ENCODE assay signal across 8 cellular contexts in genomic region chr19:45250832-45251451, GRCh38. TPM values are rescaled to one million over a fixed set of nuclear protein-coding genes. Genes with fewer than 3 reads are reported as not detected.
DNase-seq lines count a peak whose midpoint lies in the region; ATAC-seq and TF ChIP-seq lines count a peak whose summit lies in the region.

Gene MARK4, plus strand, starts transcription at chr19:45251271. Its CDS starts 318 bp downstream, at chr19:45251589.

- H3K9me2 ChIP-seq in neural cell (ENCODE audit: insufficient read depth, low read length) = no peaks in the 10 kb centered on the region

- H3K27ac ChIP-seq in RWPE2 (ENCODE audit: poor library complexity, severe bottlenecking) = peak within 1 kb of the TSS; percentile 53
- peak within 1 kb of the TSS; percentile 79 for H3K27ac ChIP-seq in neural cell (ENCODE audit: low read length)
- H3K27ac ChIP-seq in stomach smooth muscle (ENCODE audit: low read length) = peak within 1 kb of the TSS; percentile 46

- H3K4me2 ChIP-seq in neural cell (ENCODE audit: low read length) = peak within 1 kb of the TSS; percentile 78

- peak within 1 kb of the TSS; percentile 89 for H2AFZ ChIP-seq in neural cell (ENCODE audit: low read depth, low read length)

- DNase-seq in D341Med (ENCODE audit: low spot score) = peak; percentile 96
- peak; percentile 20 for DNase-seq in HT1080 (ENCODE audit: low read depth)
- DNase-seq in RWPE2 (ENCODE audit: low spot score) = no peak
- DNase-seq in activated effector memory CD4-positive, alpha-beta T cell treated with Interleukin-2 at 50 U/mL for 16 hours = peak; percentile 47
- peak; percentile 39 to 75 for DNase-seq in foreskin fibroblast

- H3K4me3 ChIP-seq in RWPE2 (ENCODE audit: severe bottlenecking) (peak within 1 kb of the TSS; percentile 66), foreskin fibroblast (ENCODE audit: low read depth in 1 of 2, low read length in 2 of 2) (peak within 1 kb of the TSS; percentile 75 to 91), neural cell (ENCODE audit: low read length) (peak within 1 kb of the TSS; percentile 87), stomach smooth muscle (ENCODE audit: low read length in 2 of 2) (peak within 1 kb of the TSS; percentile 83)

- H3F3A ChIP-seq in neural cell (ENCODE audit: insufficient read depth, low read length, poor library complexity, severe bottlenecking) = no peaks in the 10 kb centered on the region

- peaks cover 10% of the 10 kb centered on the region for H3K79me2 ChIP-seq in neural cell (replicated peaks; ENCODE audit: insufficient read depth, low read length)

- H3K9me3 ChIP-seq in RWPE2 (ENCODE audit: severe bottlenecking) = no peaks in the 10 kb centered on the region
- H3K9me3 ChIP-seq in neural cell (ENCODE audit: low read length) = no peaks in the 10 kb centered on the region
- H3K9me3 ChIP-seq in stomach smooth muscle (ENCODE audit: control insufficient read depth in 2 of 2, low read length in 2 of 2) = no peaks in the 10 kb centered on the region

- ATAC-seq in RWPE2 (ENCODE audit: low read depth) = peak; percentile 54
- ATAC-seq in HG03571 (IDR thresholded peaks at IDR 0.05; ENCODE audit: unreplicated experiment) = no peak

- TF ChIP-seq RAD21 in neural cell (conservative IDR thresholded peaks at IDR 0.05) = no peak

- H3K4me1 ChIP-seq in RWPE2 (ENCODE audit: insufficient read depth, poor library complexity, severe bottlenecking) (no peaks in the 10 kb centered on the region), stomach smooth muscle (ENCODE audit: control insufficient read depth, insufficient read depth, low read length) (peaks cover 36% of the 10 kb centered on the region)

- H3K27me3 ChIP-seq in RWPE2 (ENCODE audit: insufficient read depth, poor library complexity, severe bottlenecking) (no peaks in the 10 kb centered on the region), neural cell (ENCODE audit: insufficient read depth, low read depth, low read length) (no peaks in the 10 kb centered on the region), stomach smooth muscle (ENCODE audit: control insufficient read depth in 1 of 2, insufficient read depth in 2 of 2, low read length in 2 of 2) (no peaks in the 10 kb centered on the region)

- peak within 1 kb of the TSS; percentile 91 for H3K9ac ChIP-seq in neural cell (ENCODE audit: low read length)
- H3K9ac ChIP-seq in stomach smooth muscle (ENCODE audit: low read length in 2 of 2) = peak within 1 kb of the TSS; percentile 82 to 88

- TF ChIP-seq CTCF in RWPE2 (IDR thresholded peaks at IDR 0.05; ENCODE audit: poor library complexity, severe bottlenecking) (no peak), foreskin fibroblast (IDR thresholded peaks at IDR 0.05; ENCODE audit: low read depth, low read length) (no peak), neural cell (IDR thresholded peaks at IDR 0.05; ENCODE audit: poor library complexity, severe bottlenecking) (no peak)

- 0 out of 2 replicates have a peak, but pooled peaks cover 7% of the 10 kb centered on the region for H3K36me3 ChIP-seq in RWPE2 (ENCODE audit: low read depth)
- H3K36me3 ChIP-seq in neural cell (ENCODE audit: insufficient read depth, low read length) = no peaks in the 10 kb centered on the region
- H3K36me3 ChIP-seq in stomach smooth muscle (ENCODE audit: control insufficient read depth in 2 of 2, insufficient read depth in 2 of 2, low read length in 2 of 2) = no peaks in the 10 kb centered on the region

- no peaks in the 10 kb centered on the region for H4K20me1 ChIP-seq in neural cell (ENCODE audit: insufficient read depth)

- no peak for TF ChIP-seq EP300 in neural cell (conservative IDR thresholded peaks at IDR 0.05; ENCODE audit: poor library complexity, severe bottlenecking)

TF ChIP-seq in neural cell, 6 proteins besides CTCF, POLR2A, EP300 and RAD21:
- no peak for TF ChIP-seq MXI1 (conservative IDR thresholded peaks at IDR 0.05; ENCODE audit: poor library complexity, severe bottlenecking)
- peak; percentile 33 for TF ChIP-seq TAF1 (IDR thresholded peaks at IDR 0.05; ENCODE audit: low read depth)
- TF ChIP-seq POLR2AphosphoS5 (IDR thresholded peaks at IDR 0.05) = peak; percentile 64
- TF ChIP-seq SMC3 (conservative IDR thresholded peaks at IDR 0.05; ENCODE audit: poor library complexity) = no peak
- TF ChIP-seq, protein P1, sequence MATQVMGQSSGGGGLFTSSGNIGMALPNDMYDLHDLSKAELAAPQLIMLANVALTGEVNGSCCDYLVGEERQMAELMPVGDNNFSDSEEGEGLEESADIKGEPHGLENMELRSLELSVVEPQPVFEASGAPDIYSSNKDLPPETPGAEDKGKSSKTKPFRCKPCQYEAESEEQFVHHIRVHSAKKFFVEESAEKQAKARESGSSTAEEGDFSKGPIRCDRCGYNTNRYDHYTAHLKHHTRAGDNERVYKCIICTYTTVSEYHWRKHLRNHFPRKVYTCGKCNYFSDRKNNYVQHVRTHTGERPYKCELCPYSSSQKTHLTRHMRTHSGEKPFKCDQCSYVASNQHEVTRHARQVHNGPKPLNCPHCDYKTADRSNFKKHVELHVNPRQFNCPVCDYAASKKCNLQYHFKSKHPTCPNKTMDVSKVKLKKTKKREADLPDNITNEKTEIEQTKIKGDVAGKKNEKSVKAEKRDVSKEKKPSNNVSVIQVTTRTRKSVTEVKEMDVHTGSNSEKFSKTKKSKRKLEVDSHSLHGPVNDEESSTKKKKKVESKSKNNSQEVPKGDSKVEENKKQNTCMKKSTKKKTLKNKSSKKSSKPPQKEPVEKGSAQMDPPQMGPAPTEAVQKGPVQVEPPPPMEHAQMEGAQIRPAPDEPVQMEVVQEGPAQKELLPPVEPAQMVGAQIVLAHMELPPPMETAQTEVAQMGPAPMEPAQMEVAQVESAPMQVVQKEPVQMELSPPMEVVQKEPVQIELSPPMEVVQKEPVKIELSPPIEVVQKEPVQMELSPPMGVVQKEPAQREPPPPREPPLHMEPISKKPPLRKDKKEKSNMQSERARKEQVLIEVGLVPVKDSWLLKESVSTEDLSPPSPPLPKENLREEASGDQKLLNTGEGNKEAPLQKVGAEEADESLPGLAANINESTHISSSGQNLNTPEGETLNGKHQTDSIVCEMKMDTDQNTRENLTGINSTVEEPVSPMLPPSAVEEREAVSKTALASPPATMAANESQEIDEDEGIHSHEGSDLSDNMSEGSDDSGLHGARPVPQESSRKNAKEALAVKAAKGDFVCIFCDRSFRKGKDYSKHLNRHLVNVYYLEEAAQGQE (IDR thresholded peaks at IDR 0.05; ENCODE audit: borderline replicate concordance) = peak; percentile 24
- no peak for TF ChIP-seq EZH2 (IDR thresholded peaks at IDR 0.05; ENCODE audit: borderline replicate concordance, insufficient read depth, low read length, poor library complexity, severe bottlenecking)
TF ChIP-seq in neural cell: peak in this region for 3.

RNA-seq across cellular contexts. Expression of gene MARK4, which starts in this region (rescaled TPM):
- total RNA-seq in HT1080 (2014; rRNA removed; shearing (Covaris generic)) = 5.3 and 9.2 TPM in 2 replicates
- polyA plus RNA-seq in HT1080 (2015; cell fraction: cytosol; rRNA removed) = 18.7 and 21.6 TPM in 2 replicates
- polyA plus RNA-seq in HT1080 (2015; cell fraction: nucleus; rRNA removed) = 11.9 and 13.9 TPM in 2 replicates
- 11.6 and 23.1 TPM in 2 replicates for polyA plus RNA-seq in neural cell
- 23.8 and 35.8 TPM in 2 replicates for polyA minus RNA-seq in neural cell
